16 cellular contexts compared by ENCODE assay signal in genomic region chr4:43709443-43709842, GRCh38.
"Had no signal": no experiment of that assay in that cellular context is flagged by ENCODE, and none has a peak within 500 bp of the region (broad histone marks: within the 10 kb centered on the region; RNA-seq: fewer than 3 reads in every experiment).

No MANE protein-coding gene starts in this region.

- H3K27ac ChIP-seq: adrenal gland, cardiac muscle cell, esophagus muscularis mucosa, hepatocyte, ovary had no signal

- H3K9me3 ChIP-seq: esophagus muscularis mucosa, ovary had no signal

- H3K79me2 ChIP-seq: hepatocyte had no signal

- H3K9me3 Mint-ChIP-seq: type B pancreatic cell had no signal

- ATAC-seq: activated CD8-positive, alpha-beta T cell treated with anti-CD3 and anti-CD28 coated beads for 36 hours; activated T-cell treated with anti-CD3 and anti-CD28 coated beads, Interleukin-2, amount 50 U/mL, for 4 hours; left lobe of liver; sciatic nerve; stimulated activated naive CD8-positive, alpha-beta T cell treated with anti-CD3 and anti-CD28 coated beads, Interleukin-15, amount 100 ng/mL, for 72 hours had no signal

- H3K4me1 Mint-ChIP-seq: activated B cell treated with CpG ODN at 0.5 μM for 24 hours; activated naive CD4-positive, alpha-beta T cell treated with anti-CD3 and anti-CD28 coated beads, Interleukin-2, amount 50 U/mL, for 24 hours; stimulated activated naive CD8-positive, alpha-beta T cell treated with anti-CD3 and anti-CD28 coated beads, Interleukin-15, amount 100 ng/mL, for 72 hours had no signal

- H3K4me2 ChIP-seq: hepatocyte had no signal

- H3K4me3 ChIP-seq: adrenal gland, cardiac muscle cell, esophagus muscularis mucosa, hepatocyte, ovary had no signal

- H3K36me3 Mint-ChIP-seq: activated naive CD4-positive, alpha-beta T cell treated with anti-CD3 and anti-CD28 coated beads, Interleukin-2, amount 50 U/mL, for 24 hours; type B pancreatic cell had no signal

- H2AFZ ChIP-seq: hepatocyte had no signal

- H3K4me3 Mint-ChIP-seq: activated B cell treated with CpG ODN at 0.5 μM for 24 hours; activated CD8-positive, alpha-beta T cell treated with anti-CD3 and anti-CD28 coated beads for 36 hours; activated naive CD4-positive, alpha-beta T cell treated with anti-CD3 and anti-CD28 coated beads, Interleukin-2, amount 50 U/mL, for 24 hours; activated T-cell treated with anti-CD3 and anti-CD28 coated beads, Interleukin-2, amount 50 U/mL, for 4 hours; stimulated activated naive CD8-positive, alpha-beta T cell treated with anti-CD3 and anti-CD28 coated beads, Interleukin-15, amount 100 ng/mL, for 72 hours; type B pancreatic cell had no signal

- H3K27me3 Mint-ChIP-seq: activated B cell treated with CpG ODN at 0.5 μM for 24 hours; activated CD8-positive, alpha-beta T cell treated with anti-CD3 and anti-CD28 coated beads for 36 hours; activated naive CD4-positive, alpha-beta T cell treated with anti-CD3 and anti-CD28 coated beads, Interleukin-2, amount 50 U/mL, for 24 hours; stimulated activated naive CD8-positive, alpha-beta T cell treated with anti-CD3 and anti-CD28 coated beads, Interleukin-15, amount 100 ng/mL, for 72 hours; type B pancreatic cell had no signal

- DNase-seq: activated B cell treated with CpG ODN at 0.5 μM for 24 hours; activated CD4-positive, alpha-beta T cell treated with anti-CD3 and anti-CD28 coated beads for 48 hours; activated CD8-positive, alpha-beta T cell treated with anti-CD3 and anti-CD28 coated beads for 36 hours; activated effector memory CD4-positive, alpha-beta T cell treated with anti-CD3 and anti-CD28 coated beads, Interleukin-2, amount 50 U/mL, for 16 hours; activated T-cell treated with anti-CD3 and anti-CD28 coated beads, Interleukin-2, amount 50 U/mL, for 4 hours; adrenal gland; islet precursor cell; ovary; stimulated activated naive CD8-positive, alpha-beta T cell treated with anti-CD3 and anti-CD28 coated beads, Interleukin-15, amount 100 ng/mL, for 72 hours had no signal

- H3K36me3 ChIP-seq: adrenal gland, cardiac muscle cell, esophagus muscularis mucosa, ovary had no signal

- H3K27ac Mint-ChIP-seq: activated B cell treated with CpG ODN at 0.5 μM for 24 hours; activated CD8-positive, alpha-beta T cell treated with anti-CD3 and anti-CD28 coated beads for 36 hours; activated naive CD4-positive, alpha-beta T cell treated with anti-CD3 and anti-CD28 coated beads, Interleukin-2, amount 50 U/mL, for 24 hours; stimulated activated naive CD8-positive, alpha-beta T cell treated with anti-CD3 and anti-CD28 coated beads, Interleukin-15, amount 100 ng/mL, for 72 hours; type B pancreatic cell had no signal

- H3K27me3 ChIP-seq: adrenal gland, cardiac muscle cell, esophagus muscularis mucosa, hepatocyte, ovary had no signal

- H3K4me1 ChIP-seq: adrenal gland, esophagus muscularis mucosa had no signal
